ENCODE assay signal across 21 cellular contexts in the genomic region with DNA sequence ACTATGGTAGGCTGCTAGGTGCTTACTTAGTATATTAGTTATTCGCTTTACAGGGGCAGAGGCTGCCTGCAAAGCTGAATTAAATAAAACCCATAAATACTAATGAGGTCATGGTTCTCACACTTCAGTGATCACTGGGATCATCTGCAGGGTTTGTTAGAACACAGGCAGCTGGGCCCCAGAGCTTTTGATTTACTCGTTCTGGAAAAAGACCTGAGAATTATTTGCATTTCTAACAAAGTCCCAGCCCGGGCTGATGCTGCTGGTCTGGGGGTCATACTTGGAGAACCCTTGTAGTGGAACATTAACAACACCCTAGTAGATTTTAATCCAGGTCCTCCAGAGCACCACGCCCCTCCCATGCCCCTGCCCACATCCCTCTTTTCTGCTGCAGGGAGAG.
"Had no signal": no experiment of that assay in that cellular context is flagged by ENCODE, and none has a peak within 500 bp of the region (broad histone marks: within the 10 kb centered on the region; RNA-seq: fewer than 3 reads in every experiment).

No MANE protein-coding gene starts in this region.

- DNase-seq: effector CD8-positive, alpha-beta T cell; endodermal cell; foreskin fibroblast; gastrocnemius medialis; heart left ventricle; hippocampal formation; left ventricle myocardium inferior; mammary epithelial cell; mesendoderm; midbrain; naive thymus-derived CD4-positive, alpha-beta T cell; nucleus accumbens; right lobe of liver; small intestine; stimulated activated CD4-positive, alpha-beta T cell treated with anti-CD3 and anti-CD28 coated beads, Interleukin-15, amount 100 ng/mL, for 24 hours; stimulated activated CD4-positive, alpha-beta T cell treated with anti-CD3 and anti-CD28 coated beads, Interleukin-2, amount 100 ng/mL, for 48 hours; stimulated activated naive B cell treated with anti-CD40 and anti-IgM and Interleukin-4, amounts not matched to agents 10 μg/mL and 1 μg/mL and 100 μg/mL, for 72 hours; transverse colon; upper lobe of right lung; uterus had no signal

- ATAC-seq: esophagus mucosa; gastrocnemius medialis; heart left ventricle; naive thymus-derived CD4-positive, alpha-beta T cell; right lobe of liver; stimulated activated naive B cell treated with anti-CD40 and anti-IgM and Interleukin-4, amounts not matched to agents 10 μg/mL and 1 μg/mL and 100 μg/mL, for 72 hours; upper lobe of right lung had no signal
